In the genomic region with DNA sequence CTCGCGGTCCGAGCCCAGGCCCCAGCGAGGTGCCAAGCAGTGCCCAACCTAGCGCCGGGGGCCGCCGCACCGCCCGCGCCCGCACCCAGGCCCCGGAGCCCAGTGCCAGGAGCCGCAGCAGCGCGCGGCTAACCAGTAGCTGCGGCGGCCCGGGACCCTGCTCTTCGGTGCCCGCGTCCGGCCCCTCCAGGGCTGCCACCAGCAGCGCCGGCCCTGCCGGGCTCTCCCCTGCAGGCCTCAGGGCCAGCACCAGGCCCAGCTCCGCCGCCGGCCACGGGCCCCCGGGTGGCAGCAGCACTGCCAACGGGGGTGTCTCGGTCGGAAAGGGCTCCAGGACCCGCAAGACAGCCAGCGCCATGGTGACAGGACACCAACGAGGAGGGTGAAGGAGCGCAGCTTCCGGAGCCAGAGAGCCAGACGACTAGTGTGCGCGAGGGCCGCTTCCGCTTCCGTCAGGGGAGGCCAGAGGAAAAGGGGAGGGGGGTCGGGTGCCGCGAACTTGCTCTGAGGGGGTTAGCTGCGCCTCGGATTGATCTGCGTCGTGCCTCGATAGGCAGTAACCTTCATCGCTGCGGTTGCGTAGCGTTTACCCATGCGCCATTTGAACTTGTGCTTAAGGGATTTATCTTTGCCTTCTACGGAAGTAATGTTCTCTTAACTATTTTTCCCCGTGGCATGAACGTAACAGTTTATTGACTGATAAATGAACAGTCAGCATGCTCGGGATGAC, we compare ENCODE assay signal across 8 cellular contexts. TPM values are rescaled to one million over a fixed set of nuclear protein-coding genes. Genes with fewer than 3 reads are reported as not detected.
DNase-seq lines count a peak whose midpoint lies in the region; ATAC-seq and TF ChIP-seq lines count a peak whose summit lies in the region.

A gene with protein sequence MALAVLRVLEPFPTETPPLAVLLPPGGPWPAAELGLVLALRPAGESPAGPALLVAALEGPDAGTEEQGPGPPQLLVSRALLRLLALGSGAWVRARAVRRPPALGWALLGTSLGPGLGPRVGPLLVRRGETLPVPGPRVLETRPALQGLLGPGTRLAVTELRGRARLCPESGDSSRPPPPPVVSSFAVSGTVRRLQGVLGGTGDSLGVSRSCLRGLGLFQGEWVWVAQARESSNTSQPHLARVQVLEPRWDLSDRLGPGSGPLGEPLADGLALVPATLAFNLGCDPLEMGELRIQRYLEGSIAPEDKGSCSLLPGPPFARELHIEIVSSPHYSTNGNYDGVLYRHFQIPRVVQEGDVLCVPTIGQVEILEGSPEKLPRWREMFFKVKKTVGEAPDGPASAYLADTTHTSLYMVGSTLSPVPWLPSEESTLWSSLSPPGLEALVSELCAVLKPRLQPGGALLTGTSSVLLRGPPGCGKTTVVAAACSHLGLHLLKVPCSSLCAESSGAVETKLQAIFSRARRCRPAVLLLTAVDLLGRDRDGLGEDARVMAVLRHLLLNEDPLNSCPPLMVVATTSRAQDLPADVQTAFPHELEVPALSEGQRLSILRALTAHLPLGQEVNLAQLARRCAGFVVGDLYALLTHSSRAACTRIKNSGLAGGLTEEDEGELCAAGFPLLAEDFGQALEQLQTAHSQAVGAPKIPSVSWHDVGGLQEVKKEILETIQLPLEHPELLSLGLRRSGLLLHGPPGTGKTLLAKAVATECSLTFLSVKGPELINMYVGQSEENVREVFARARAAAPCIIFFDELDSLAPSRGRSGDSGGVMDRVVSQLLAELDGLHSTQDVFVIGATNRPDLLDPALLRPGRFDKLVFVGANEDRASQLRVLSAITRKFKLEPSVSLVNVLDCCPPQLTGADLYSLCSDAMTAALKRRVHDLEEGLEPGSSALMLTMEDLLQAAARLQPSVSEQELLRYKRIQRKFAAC (minus strand): TSS at position 389 of the 730 bp plus-strand sequence. CDS start 31 bp downstream, at position 358.

- H3K79me2 ChIP-seq in PC-3 (ENCODE audit: low read length): peaks cover 42% of the 10 kb centered on the region

- H3K36me3 ChIP-seq in PC-3 (ENCODE audit: low read depth, low read length) (no peaks in the 10 kb centered on the region), esophagus (ENCODE audit: control insufficient read depth in 2 of 2, insufficient read depth in 2 of 2, low read length in 1 of 2) (no peaks in the 10 kb centered on the region), mucosa of stomach (ENCODE audit: control insufficient read depth, insufficient read depth, low read length) (no peaks in the 10 kb centered on the region)

- H3K4me1 ChIP-seq in PC-3 (ENCODE audit: insufficient read depth, low read length): peaks cover 18% of the 10 kb centered on the region
- peaks cover 3 to 12% of the 10 kb centered on the region in 2 donors for H3K4me1 ChIP-seq in esophagus (ENCODE audit: control insufficient read depth in 2 of 2, insufficient read depth in 2 of 2, low read length in 1 of 2)
- H3K4me1 ChIP-seq in mucosa of stomach (ENCODE audit: control insufficient read depth, insufficient read depth, low read length): peaks cover 31% of the 10 kb centered on the region

- peak within 1 kb of the TSS; percentile 65 for H3K27ac ChIP-seq in PC-3 (ENCODE audit: low read length)
- peak within 1 kb of the TSS; percentile 87 to 90 for H3K27ac ChIP-seq in esophagus (ENCODE audit: low read depth in 2 of 2, low read length in 1 of 2)

- H3K9me3 ChIP-seq in PC-3 (ENCODE audit: low read length) (no peaks in the 10 kb centered on the region), esophagus (ENCODE audit: control insufficient read depth in 2 of 2, insufficient read depth in 1 of 2, low read depth in 1 of 2, low read length in 1 of 2) (no peaks in the 10 kb centered on the region), mucosa of stomach (ENCODE audit: control insufficient read depth, low read length) (no peaks in the 10 kb centered on the region)

- peak within 1 kb of the TSS; percentile 96 for H2AFZ ChIP-seq in PC-3 (ENCODE audit: low read length)

- no peaks in the 10 kb centered on the region for H3F3A ChIP-seq in PC-3 (ENCODE audit: low read length, unreplicated experiment)

- H3K4me3 ChIP-seq in Jurkat, Clone E6-1 (ENCODE audit: low read length): peak within 1 kb of the TSS; percentile 84
- H3K4me3 ChIP-seq in PC-3 (ENCODE audit: low read length) (peak within 1 kb of the TSS; percentile 93), esophagus (ENCODE audit: low read depth in 1 of 2, low read length in 2 of 2) (peak within 1 kb of the TSS; percentile 71 to 97), mucosa of stomach (ENCODE audit: low read length) (peak within 1 kb of the TSS; percentile 95)

- no peaks in the 10 kb centered on the region for H3K27me3 ChIP-seq in PC-3 (ENCODE audit: low read length)
- no peaks in the 10 kb centered on the region for H3K27me3 ChIP-seq in esophagus (ENCODE audit: control insufficient read depth in 1 of 2, insufficient read depth in 2 of 2, low read length in 2 of 2)
- no peaks in the 10 kb centered on the region for H3K27me3 ChIP-seq in mucosa of stomach (ENCODE audit: control insufficient read depth, insufficient read depth, low read length)

- H4K20me1 ChIP-seq in PC-3 (ENCODE audit: low read length): no peaks in the 10 kb centered on the region

- 0% methylated on average over 52 to 63 of the region's 63 CpGs for WGBS in esophagus, 2 donors

- peak within 1 kb of the TSS; percentile 95 for H3K4me2 ChIP-seq in PC-3 (ENCODE audit: low read length)

- intact Hi-C loops in PC-3 (cut with micrococcal nuclease): no loop called here

- peak; percentile 81 for DNase-seq in DMS 273 treated with DMSO at 0.1 percent for 48 hours (lab: John Stamatoyannopoulos, UW)
- peak; percentile 97 for DNase-seq in Jurkat, Clone E6-1 (ENCODE audit: low read depth, low spot score)
- peak; percentile 89 for DNase-seq in PC-3
- DNase-seq in activated T-cell treated with anti-CD3 and anti-CD28 coated beads, Interleukin-2, amount 50 U/mL, for 1 hour: peak; percentile 90
- DNase-seq in stimulated activated CD8-positive, alpha-beta memory T cell treated with anti-CD3 and anti-CD28 coated beads, Interleukin-7, amount 100 ng/mL, for 24 hours (ENCODE audit: low read depth): peak; percentile 80

- ATAC-seq in GM21717 (IDR thresholded peaks at IDR 0.05; ENCODE audit: unreplicated experiment) (peak; percentile 88), PC-3 (peak; percentile 85)

- H3K9me2 ChIP-seq in PC-3 (replicated peaks; ENCODE audit: low read length): no peaks in the 10 kb centered on the region

- CTCF ChIA-PET in PC-3 (lab: Charles Lee): interaction anchor here (0.5 kb wide), 1 partner anchor 71 kb away, joined by 3 read pairs; no protein-coding TSS in a partner anchor

- no peak for TF ChIP-seq CTCF in PC-3 (conservative IDR thresholded peaks at IDR 0.05; ENCODE audit: low read depth, low read length)

- POLR2A ChIA-PET in PC-3 (lab: Charles Lee; ENCODE audit: unreplicated experiment): interaction anchor here (0.6 to 0.8 kb wide), 3 partner anchors 18 to 57 kb away, joined by 3 to 11 read pairs (median 6); a partner anchor contains a TSS

- BruUV-seq in PC-3 (replicated peaks; lab: Mats Ljungman, UMichigan): no TSS peak

- H3K9ac ChIP-seq in PC-3 (ENCODE audit: low read length) (peak within 1 kb of the TSS; percentile 91), mucosa of stomach (ENCODE audit: low read length) (peak within 1 kb of the TSS; percentile 91)

RNA-seq across cellular contexts. Expression of the gene that starts here (rescaled TPM):
- 18.7 TPM for polyA plus RNA-seq in Jurkat, Clone E6-1 (2012; ENCODE audit: insufficient read depth, insufficient read length)
- 35.9 and 40.8 TPM in 2 replicates for total RNA-seq in PC-3 (2014; rRNA removed)
- 10 to 100 TPM; 13.1 to 13.7 TPM for polyA plus RNA-seq in esophagus

Comparison
In these comparisons a context has a peak if more than half of its experiments do, and no peak if none do; other contexts are left out.
1. Peak in every context shown above with its lines: DNase-seq, ATAC-seq, H3K4me3 ChIP-seq and H3K27ac ChIP-seq.